Comparison of ENCODE assay signal across 8 cellular contexts in the genomic region with DNA sequence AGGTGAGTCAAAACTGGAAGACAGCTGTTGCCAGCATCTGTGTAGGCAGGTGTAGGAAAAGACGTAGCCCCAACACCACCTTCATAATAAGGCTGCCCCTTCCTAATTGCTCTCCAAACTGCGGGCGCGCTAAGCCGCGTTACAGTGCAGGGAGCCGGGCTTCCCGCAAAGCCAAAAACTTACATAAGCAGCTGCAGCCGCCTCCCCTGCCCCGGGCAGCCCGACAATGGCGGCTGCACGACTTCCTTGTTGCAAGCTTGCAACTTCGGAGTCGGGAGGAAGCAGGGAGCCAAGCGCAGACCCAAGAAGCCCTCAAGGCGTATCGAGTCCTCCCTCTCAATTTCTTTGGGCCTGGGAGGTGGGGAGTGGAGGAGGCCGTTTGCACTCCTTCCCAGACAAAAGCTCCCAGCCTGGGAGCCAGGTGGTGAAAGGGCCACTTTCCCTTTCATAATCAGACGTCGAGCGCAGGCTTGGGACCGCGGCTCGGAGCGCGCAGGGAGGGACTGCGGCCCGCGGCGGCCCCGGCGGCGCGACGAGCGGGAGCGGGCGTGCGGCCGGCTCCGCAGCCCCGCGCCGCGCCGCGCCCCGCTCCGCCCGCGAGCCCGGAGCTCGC. TPM values are rescaled to one million over a fixed set of nuclear protein-coding genes. Genes with fewer than 3 reads are reported as not detected.
A peak's percentile ranks its signal among the peaks of the same experiment; 100 is the strongest.
DNase-seq lines count a peak whose midpoint lies in the region; ATAC-seq lines count a peak whose summit lies in the region.

No MANE protein-coding gene starts in this region.

- H3K27ac Mint-ChIP-seq in activated CD4-positive, alpha-beta memory T cell treated with anti-CD3 and anti-CD28 coated beads, Interleukin-2, amount 10 ng/mL, durations not matched to agents 7 days and 5 days: peak overlapping the region; percentile 96

- H3K9me3 Mint-ChIP-seq in activated CD4-positive, alpha-beta memory T cell treated with anti-CD3 and anti-CD28 coated beads, Interleukin-2, amount 10 ng/mL, durations not matched to agents 7 days and 5 days: no peaks in the 10 kb centered on the region

- POLR2A ChIA-PET in activated CD4-positive, alpha-beta memory T cell treated with anti-CD3 and anti-CD28 coated beads, Interleukin-2, amount 10 ng/mL, durations not matched to agents 7 days and 5 days (lab: Charles Lee): interaction anchor here (0.9 to 5.2 kb wide), 10 partner anchors 9 to 162 kb away, joined by 3 to 230 read pairs (median 10); no protein-coding TSS in a partner anchor

- peaks cover 4% of the 10 kb centered on the region for H3K27me3 Mint-ChIP-seq in activated CD4-positive, alpha-beta memory T cell treated with anti-CD3 and anti-CD28 coated beads, Interleukin-2, amount 10 ng/mL, durations not matched to agents 7 days and 5 days

- DNase-seq in NCI-H2107 (lab: John Stamatoyannopoulos, UW) (peak; percentile 31), NCI-H2107 treated with DMSO at 0.1 percent for 48 hours (lab: John Stamatoyannopoulos, UW; ENCODE audit: unreplicated experiment) (no peak), NCI-H510A treated with DMSO at 0.1 percent for 48 hours (lab: John Stamatoyannopoulos, UW) (peak; percentile 84), midbrain (lab: John Stamatoyannopoulos, UW) (peak; percentile 50)
- peak; percentile 67 for DNase-seq in activated CD4-positive, alpha-beta memory T cell treated with anti-CD3 and anti-CD28 coated beads, Interleukin-2, amount 10 ng/mL, durations not matched to agents 7 days and 5 days
- peak; percentile 59 for DNase-seq in effector CD8-positive, alpha-beta T cell (lab: John Stamatoyannopoulos, UW)
- DNase-seq in stimulated activated CD8-positive, alpha-beta memory T cell treated with anti-CD3 and anti-CD28 coated beads, Interleukin-4, amount 100 ng/mL, for 24 hours (ENCODE audit: low read depth): peak; percentile 29

- CTCF ChIA-PET in activated CD4-positive, alpha-beta memory T cell treated with anti-CD3 and anti-CD28 coated beads, Interleukin-2, amount 10 ng/mL, durations not matched to agents 7 days and 5 days (lab: Charles Lee): interaction anchor here (1.1 to 4.9 kb wide), 2 partner anchors 11 to 57 kb away, joined by 3 to 41 read pairs; no protein-coding TSS in a partner anchor

- H3K4me3 Mint-ChIP-seq in activated CD4-positive, alpha-beta memory T cell treated with anti-CD3 and anti-CD28 coated beads, Interleukin-2, amount 10 ng/mL, durations not matched to agents 7 days and 5 days: peak overlapping the region; percentile 89

- H3K36me3 Mint-ChIP-seq in activated CD4-positive, alpha-beta memory T cell treated with anti-CD3 and anti-CD28 coated beads, Interleukin-2, amount 10 ng/mL, durations not matched to agents 7 days and 5 days (ENCODE audit: low read depth): peaks cover 35% of the 10 kb centered on the region

- peaks cover 28% of the 10 kb centered on the region for H3K4me1 Mint-ChIP-seq in activated CD4-positive, alpha-beta memory T cell treated with anti-CD3 and anti-CD28 coated beads, Interleukin-2, amount 10 ng/mL, durations not matched to agents 7 days and 5 days

- ATAC-seq in HG03039 (IDR thresholded peaks at IDR 0.05; ENCODE audit: unreplicated experiment): peak; percentile 12

RNA-seq across cellular contexts. Expression of a gene that starts 0.8 kb away (rescaled TPM):
- 10 to 100 TPM; 26.3 to 27.3 TPM for total RNA-seq in activated CD4-positive, alpha-beta memory T cell treated with anti-CD3 and anti-CD28 coated beads, Interleukin-2, amount 10 ng/mL, durations not matched to agents 7 days and 5 days
